13 cellular contexts compared by ENCODE assay signal in genomic region chr6:14458669-14459266, GRCh38.
A peak's percentile ranks its signal among the peaks of the same experiment; 100 is the strongest.
DNase-seq lines count a peak whose midpoint lies in the region.
"Had no signal": no experiment of that assay in that cellular context is flagged by ENCODE, and none has a peak within 500 bp of the region (broad histone marks: within the 10 kb centered on the region; RNA-seq: fewer than 3 reads in every experiment).

No MANE protein-coding gene starts in this region.

- DNase-seq in EH (ENCODE audit: low read depth): peak; percentile 91
- peak; percentile 91 for DNase-seq in M059J (ENCODE audit: low read depth)
- peak; percentile 75 for DNase-seq in dedifferentiated amniotic fluid mesenchymal stem cell (ENCODE audit: extremely low spot score)
- DNase-seq in myocyte (ENCODE audit: low read depth): peak; percentile 17
- no peak for DNase-seq in NCI-H1930 (lab: John Stamatoyannopoulos, UW)
- DNase-seq in cerebellar nuclear complex (lab: John Stamatoyannopoulos, UW): no peak
- DNase-seq in superior temporal gyrus (ENCODE audit: extremely low spot score): no peak
- no peak for DNase-seq in islet precursor cell
- DNase-seq: activated CD8-positive, alpha-beta T cell treated with anti-CD3 and anti-CD28 coated beads, Interleukin-2, amount 10 ng/mL, durations not matched to agents 7 days and 5 days; activated naive CD8-positive, alpha-beta T cell treated with anti-CD3 and anti-CD28 coated beads for 36 hours; COR-L47; NCI-H2029; T-helper 1 cell had no signal

Comparison
In these comparisons a context has a peak if more than half of its experiments do, and no peak if none do; other contexts are left out.
1. DNase-seq: peak in EH (single experiment), M059J (single experiment), dedifferentiated amniotic fluid mesenchymal stem cell (single experiment) and myocyte (single experiment); none in NCI-H1930 (0 of 2), cerebellar nuclear complex (0 of 2), superior temporal gyrus (single experiment) and islet precursor cell (single experiment).